ENCODE assay signal across 9 cellular contexts in the genomic region with DNA sequence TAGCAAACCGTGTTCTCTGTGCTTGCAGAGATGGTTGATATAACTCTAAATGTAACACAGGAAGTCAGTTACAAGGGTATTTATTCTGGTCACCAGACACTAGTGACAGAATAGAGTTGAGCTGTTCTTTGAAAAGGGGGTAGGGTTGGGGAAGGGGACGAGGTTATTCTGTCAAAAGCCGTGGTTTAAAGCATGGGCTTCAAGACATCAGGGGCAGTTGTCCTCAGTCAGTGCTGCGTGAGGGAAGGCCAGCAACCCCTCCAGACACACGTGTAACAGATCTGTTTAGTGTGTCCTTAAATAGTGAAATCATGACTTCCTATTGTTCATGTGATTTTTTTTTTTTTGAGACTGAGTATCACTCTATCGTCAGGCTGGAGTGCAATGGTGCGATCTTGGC. TPM values are rescaled to one million over a fixed set of nuclear protein-coding genes. Genes with fewer than 3 reads are reported as not detected.
DNase-seq lines count a peak whose midpoint lies in the region; ATAC-seq and TF ChIP-seq lines count a peak whose summit lies in the region.
"Not testable (repeated sequence)": the region's sequence is repeated elsewhere in the genome, so short reads cannot be mapped to it uniquely, and the experiment has no call there.
"Had no signal": no experiment of that assay in that cellular context is flagged by ENCODE, and none has a peak within 500 bp of the region (broad histone marks: within the 10 kb centered on the region; RNA-seq: fewer than 3 reads in every experiment).

No MANE protein-coding gene starts in this region.

- TF ChIP-seq EP300 in upper lobe of left lung (IDR thresholded peaks at IDR 0.05): not testable (repeated sequence)

- TF ChIP-seq POLR2A in erythroblast (IDR thresholded peaks at IDR 0.05; ENCODE audit: low read length): peak; percentile 6
- not testable (repeated sequence) for TF ChIP-seq POLR2A in upper lobe of left lung (IDR thresholded peaks at IDR 0.05)

- not testable (repeated sequence) for H2AFZ ChIP-seq in Karpas-422 (ENCODE audit: low read length)

- H3K36me3 Mint-ChIP-seq in CD4-positive, alpha-beta memory T cell: peaks cover 18 to 53% of the 10 kb centered on the region in 2 donors
- H3K36me3 Mint-ChIP-seq in T-helper 2 cell treated with Interferon-gamma antibody and Interleukin-4, amounts not matched to agents 5 μg/mL and 100 μg/mL, for 36 hours (ENCODE audit: low read depth): peaks cover 73% of the 10 kb centered on the region
- H3K36me3 Mint-ChIP-seq in activated CD8-positive, alpha-beta memory T cell treated with anti-CD3 and anti-CD28 coated beads, Interleukin-2, amount 10 ng/mL, durations not matched to agents 7 days and 5 days: peaks cover 71% of the 10 kb centered on the region
- peaks cover 34% of the 10 kb centered on the region in 2 donors for H3K36me3 Mint-ChIP-seq in activated naive CD4-positive, alpha-beta T cell treated with anti-CD3 and anti-CD28 coated beads, Interleukin-2, amount 50 U/mL, for 72 hours
- peaks cover 41% of the 10 kb centered on the region for H3K36me3 Mint-ChIP-seq in osteocyte (ENCODE audit: unreplicated experiment)

- H3K4me3 Mint-ChIP-seq in CD4-positive, alpha-beta memory T cell: peak overlapping the region; percentile 22 to 85 (median 66)
- H3K4me3 Mint-ChIP-seq in T-helper 2 cell treated with Interferon-gamma antibody and Interleukin-4, amounts not matched to agents 5 μg/mL and 100 μg/mL, for 36 hours: peak overlapping the region; percentile 63
- peak overlapping the region; percentile 39 for H3K4me3 Mint-ChIP-seq in activated CD8-positive, alpha-beta memory T cell treated with anti-CD3 and anti-CD28 coated beads, Interleukin-2, amount 10 ng/mL, durations not matched to agents 7 days and 5 days
- not testable (repeated sequence) for H3K4me3 Mint-ChIP-seq in osteocyte (ENCODE audit: unreplicated experiment)

- intact Hi-C loops in CD4-positive, alpha-beta memory T cell (cut with micrococcal nuclease): not testable (repeated sequence)

- not testable (repeated sequence) for H3K27me3 Mint-ChIP-seq in CD4-positive, alpha-beta memory T cell; T-helper 2 cell treated with Interferon-gamma antibody and Interleukin-4, amounts not matched to agents 5 μg/mL and 100 μg/mL, for 36 hours (ENCODE audit: low read depth); activated CD8-positive, alpha-beta memory T cell treated with anti-CD3 and anti-CD28 coated beads, Interleukin-2, amount 10 ng/mL, durations not matched to agents 7 days and 5 days; osteocyte (ENCODE audit: unreplicated experiment)

- H3K79me2 ChIP-seq in Karpas-422 (ENCODE audit: low read length): peaks cover 33% of the 10 kb centered on the region

- H3K9ac ChIP-seq in Karpas-422 (ENCODE audit: low read length): not testable (repeated sequence)

- not testable (repeated sequence) for H4K20me1 ChIP-seq in Karpas-422 (ENCODE audit: insufficient read depth, low read depth, low read length)

- H3K4me3 ChIP-seq in CD4-positive, alpha-beta memory T cell (ENCODE audit: low read length in 2 of 2): peak overlapping the region in 1 of 2 donors; percentile 1
- not testable (repeated sequence) for H3K4me3 ChIP-seq in Karpas-422 (ENCODE audit: low read length); upper lobe of left lung

- TF ChIP-seq CTCF in osteocyte (IDR thresholded peaks at IDR 0.05); upper lobe of left lung (IDR thresholded peaks at IDR 0.05): not testable (repeated sequence)

- H3K9me3 ChIP-seq in CD4-positive, alpha-beta memory T cell (ENCODE audit: control insufficient read depth in 1 of 2, low read length in 2 of 2); Karpas-422 (ENCODE audit: low read length); upper lobe of left lung: not testable (repeated sequence)

- not testable (repeated sequence) for H3K27me3 ChIP-seq in CD4-positive, alpha-beta memory T cell (ENCODE audit: insufficient read depth, low read length); Karpas-422 (ENCODE audit: low read length); upper lobe of left lung

- CTCF ChIA-PET in CD4-positive, alpha-beta memory T cell (lab: Charles Lee; ENCODE audit: partially characterized antibody): interaction anchor here (0.9 to 1.6 kb wide), 4 partner anchors 12 to 178 kb away, joined by 3 to 5 read pairs (median 4); no protein-coding TSS in a partner anchor
- CTCF ChIA-PET in activated CD8-positive, alpha-beta memory T cell treated with anti-CD3 and anti-CD28 coated beads, Interleukin-2, amount 10 ng/mL, durations not matched to agents 7 days and 5 days (lab: Charles Lee): interaction anchor here (0.8 to 1.9 kb wide), 6 partner anchors 9 to 184 kb away, joined by 3 to 6 read pairs (median 4); no protein-coding TSS in a partner anchor

- H3K4me1 ChIP-seq in CD4-positive, alpha-beta memory T cell (ENCODE audit: insufficient read depth, low read length): peaks cover 88% of the 10 kb centered on the region
- peaks cover 89% of the 10 kb centered on the region for H3K4me1 ChIP-seq in Karpas-422 (ENCODE audit: low read length)
- H3K4me1 ChIP-seq in upper lobe of left lung: peaks cover 10 to 27% (median 14%) of the 10 kb centered on the region in 4 donors

- H3K4me2 ChIP-seq in Karpas-422 (ENCODE audit: low read depth, low read length, poor library complexity, severe bottlenecking): peak overlapping the region; percentile 32

- DNase-seq in CD4-positive, alpha-beta memory T cell: peak in 3 of 5 donors; percentile 13 to 45 (median 33)
- DNase-seq in Karpas-422; T-helper 2 cell treated with Interferon-gamma antibody and Interleukin-4, amounts not matched to agents 5 μg/mL and 100 μg/mL, for 36 hours (ENCODE audit: low spot score); activated CD8-positive, alpha-beta memory T cell treated with anti-CD3 and anti-CD28 coated beads, Interleukin-2, amount 10 ng/mL, durations not matched to agents 7 days and 5 days; activated naive CD4-positive, alpha-beta T cell treated with anti-CD3 and anti-CD28 coated beads, Interleukin-2, amount 50 U/mL, for 72 hours (ENCODE audit: low spot score in 2 of 2); erythroblast (lab: John Stamatoyannopoulos, UW); upper lobe of left lung: not testable (repeated sequence)
- peak; percentile 46 for DNase-seq in osteocyte (ENCODE audit: extremely low spot score, unreplicated experiment)

- peak; percentile 54 for ATAC-seq in activated CD8-positive, alpha-beta memory T cell treated with anti-CD3 and anti-CD28 coated beads, Interleukin-2, amount 10 ng/mL, durations not matched to agents 7 days and 5 days
- not testable (repeated sequence) for ATAC-seq in activated naive CD4-positive, alpha-beta T cell treated with anti-CD3 and anti-CD28 coated beads, Interleukin-2, amount 50 U/mL, for 72 hours; upper lobe of left lung (ENCODE audit: low FRiP score in 2 of 2)

- WGBS in upper lobe of left lung, 2 donors: 54 to 65% methylated on average over 7 of the region's 7 CpGs

- H3K36me3 ChIP-seq in CD4-positive, alpha-beta memory T cell (ENCODE audit: insufficient read depth, low read length): not testable (repeated sequence)
- peaks cover 59% of the 10 kb centered on the region for H3K36me3 ChIP-seq in Karpas-422 (ENCODE audit: insufficient read depth, low read length)
- peaks cover 0 to 35% (median 4%) of the 10 kb centered on the region in 4 donors for H3K36me3 ChIP-seq in upper lobe of left lung

- peaks cover 67 to 88% (median 75%) of the 10 kb centered on the region in 4 donors for H3K4me1 Mint-ChIP-seq in CD4-positive, alpha-beta memory T cell
- H3K4me1 Mint-ChIP-seq in T-helper 2 cell treated with Interferon-gamma antibody and Interleukin-4, amounts not matched to agents 5 μg/mL and 100 μg/mL, for 36 hours (ENCODE audit: low read depth): peaks cover 75% of the 10 kb centered on the region
- H3K4me1 Mint-ChIP-seq in activated CD8-positive, alpha-beta memory T cell treated with anti-CD3 and anti-CD28 coated beads, Interleukin-2, amount 10 ng/mL, durations not matched to agents 7 days and 5 days: peaks cover 85% of the 10 kb centered on the region
- peaks cover 12% of the 10 kb centered on the region for H3K4me1 Mint-ChIP-seq in osteocyte (ENCODE audit: unreplicated experiment)

- H3K9me2 ChIP-seq in Karpas-422 (replicated peaks; ENCODE audit: insufficient read depth, low read length): not testable (repeated sequence)

- POLR2A ChIA-PET in CD4-positive, alpha-beta memory T cell (lab: Charles Lee; ENCODE audit: partially characterized antibody): interaction anchor here (1.4 to 4.6 kb wide), 3 partner anchors 38 to 70 kb away, joined by 5 to 22 read pairs (median 15); a partner anchor contains a TSS

- H3K27ac ChIP-seq in CD4-positive, alpha-beta memory T cell (ENCODE audit: low read depth, low read length): peak overlapping the region; percentile 88
- peak overlapping the region; percentile 98 for H3K27ac ChIP-seq in Karpas-422 (ENCODE audit: low read length)
- H3K27ac ChIP-seq in upper lobe of left lung: peak overlapping the region in 3 of 4 donors; percentile 20 to 49 (median 29)

- not testable (repeated sequence) for H3K9me3 Mint-ChIP-seq in CD4-positive, alpha-beta memory T cell; T-helper 2 cell treated with Interferon-gamma antibody and Interleukin-4, amounts not matched to agents 5 μg/mL and 100 μg/mL, for 36 hours; activated CD8-positive, alpha-beta memory T cell treated with anti-CD3 and anti-CD28 coated beads, Interleukin-2, amount 10 ng/mL, durations not matched to agents 7 days and 5 days (ENCODE audit: low read depth); activated naive CD4-positive, alpha-beta T cell treated with anti-CD3 and anti-CD28 coated beads, Interleukin-2, amount 50 U/mL, for 72 hours; osteocyte (ENCODE audit: unreplicated experiment)

- H3K27ac Mint-ChIP-seq in CD4-positive, alpha-beta memory T cell: peak overlapping the region; percentile 81 to 98 (median 97)
- peak overlapping the region; percentile 85 for H3K27ac Mint-ChIP-seq in T-helper 2 cell treated with Interferon-gamma antibody and Interleukin-4, amounts not matched to agents 5 μg/mL and 100 μg/mL, for 36 hours
- H3K27ac Mint-ChIP-seq in activated CD8-positive, alpha-beta memory T cell treated with anti-CD3 and anti-CD28 coated beads, Interleukin-2, amount 10 ng/mL, durations not matched to agents 7 days and 5 days: peak overlapping the region; percentile 88
- peak overlapping the region; percentile 74 to 78 for H3K27ac Mint-ChIP-seq in activated naive CD4-positive, alpha-beta T cell treated with anti-CD3 and anti-CD28 coated beads, Interleukin-2, amount 50 U/mL, for 72 hours
- not testable (repeated sequence) for H3K27ac Mint-ChIP-seq in osteocyte (ENCODE audit: unreplicated experiment)

RNA-seq across cellular contexts. Expression of a gene that starts 5.6 kb away (rescaled TPM):
- 10 to 100 TPM; 66.1 to 81.2 TPM for total RNA-seq in CD4-positive, alpha-beta memory T cell
- 100 to 1,000 TPM; 114 to 161 TPM for polyA plus RNA-seq in CD4-positive, alpha-beta memory T cell
- total RNA-seq in Karpas-422 (2014; rRNA removed; shearing (Covaris generic); ENCODE audit: low replicate concordance): 66.7 and 136 TPM in 2 replicates
- 100 to 1,000 TPM; 106 to 107 TPM for total RNA-seq in activated CD8-positive, alpha-beta memory T cell treated with anti-CD3 and anti-CD28 coated beads, Interleukin-2, amount 10 ng/mL, durations not matched to agents 7 days and 5 days
- 100 to 1,000 TPM; 106 to 113 TPM for total RNA-seq in activated naive CD4-positive, alpha-beta T cell treated with anti-CD3 and anti-CD28 coated beads, Interleukin-2, amount 50 U/mL, for 72 hours
- total RNA-seq in osteocyte (66.5 and 69.8 TPM in 2 replicates), upper lobe of left lung (10 to 100 TPM; 19.4 to 50.3 (median 45.8) TPM)

RNA-seq across cellular contexts. Expression of a gene that starts 37.5 kb away (rescaled TPM):
- 1 to 10 TPM; 6.9 to 7.4 TPM for total RNA-seq in CD4-positive, alpha-beta memory T cell
- 1 to 10 TPM; 1.7 to 2.0 TPM for polyA plus RNA-seq in CD4-positive, alpha-beta memory T cell
- 44.7 and 59.9 TPM in 2 replicates for total RNA-seq in Karpas-422 (2014; rRNA removed; shearing (Covaris generic); ENCODE audit: low replicate concordance)
- 10 to 100 TPM in 1 of 2 experiments, 1 to 10 TPM in 1; 6.0 to 10.7 TPM for total RNA-seq in activated CD8-positive, alpha-beta memory T cell treated with anti-CD3 and anti-CD28 coated beads, Interleukin-2, amount 10 ng/mL, durations not matched to agents 7 days and 5 days
- total RNA-seq in activated naive CD4-positive, alpha-beta T cell treated with anti-CD3 and anti-CD28 coated beads, Interleukin-2, amount 50 U/mL, for 72 hours: 1 to 10 TPM in 1 of 2 donors, under 1 TPM in 1; 0.39 to 2.4 TPM
- 2.1 and 2.7 TPM in 2 replicates for total RNA-seq in osteocyte
- total RNA-seq in upper lobe of left lung: 1 to 10 TPM; 2.4 to 9.9 (median 6.5) TPM
- total RNA-seq: HT-29 had no signal

RNA-seq across cellular contexts. Expression of a gene that starts 37.9 kb away (rescaled TPM):
- total RNA-seq in CD4-positive, alpha-beta memory T cell: 10 to 100 TPM; 13.6 to 19.1 TPM
- polyA plus RNA-seq in CD4-positive, alpha-beta memory T cell: 10 to 100 TPM; 10.4 to 12.6 TPM
- 47.1 and 63.2 TPM in 2 replicates for total RNA-seq in Karpas-422 (2014; rRNA removed; shearing (Covaris generic); ENCODE audit: low replicate concordance)
- 10 to 100 TPM; 12.5 to 24.6 TPM for total RNA-seq in activated CD8-positive, alpha-beta memory T cell treated with anti-CD3 and anti-CD28 coated beads, Interleukin-2, amount 10 ng/mL, durations not matched to agents 7 days and 5 days
- total RNA-seq in activated naive CD4-positive, alpha-beta T cell treated with anti-CD3 and anti-CD28 coated beads, Interleukin-2, amount 50 U/mL, for 72 hours: 10 to 100 TPM in 1 of 2 donors, 1 to 10 TPM in 1; 1.8 to 12.1 TPM
- total RNA-seq in osteocyte: 8.7 and 8.9 TPM in 2 replicates
- total RNA-seq in upper lobe of left lung: 10 to 100 TPM in 2 of 6 donors, 1 to 10 TPM in 4; 3.6 to 16.8 (median 7.7) TPM

Comparison
In these comparisons a context has a peak if more than half of its experiments do, and no peak if none do; other contexts are left out.
1. H3K27ac ChIP-seq: peak in every context shown above with its lines; median percentile 98 in Karpas-422; 88 in CD4-positive, alpha-beta memory T cell; 29 in upper lobe of left lung.